18 cellular contexts compared by ENCODE assay signal in the genomic region with DNA sequence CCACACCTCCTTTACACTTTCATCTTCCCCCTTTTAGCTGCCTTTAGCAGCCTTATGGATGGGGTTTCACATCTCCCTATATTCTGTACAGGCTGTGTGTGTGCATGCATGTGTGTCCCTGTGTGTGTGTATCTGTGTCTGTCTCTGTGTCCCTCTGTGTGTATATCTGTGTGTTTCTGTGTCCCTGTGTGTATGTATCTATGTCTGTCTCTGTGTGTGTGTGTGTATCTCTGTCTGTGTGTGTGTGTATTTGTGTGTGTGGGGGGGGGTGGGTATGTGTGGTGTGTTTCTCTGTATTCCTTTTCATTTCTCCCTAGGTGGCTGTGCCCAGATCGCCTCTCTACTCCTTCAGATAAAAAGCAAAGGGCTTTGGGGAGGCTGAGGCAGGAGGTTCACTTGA. TPM values are rescaled to one million over a fixed set of nuclear protein-coding genes. Genes with fewer than 3 reads are reported as not detected.
DNase-seq lines count a peak whose midpoint lies in the region; ATAC-seq and TF ChIP-seq lines count a peak whose summit lies in the region.
"Had no signal": no experiment of that assay in that cellular context is flagged by ENCODE, and none has a peak within 500 bp of the region (broad histone marks: within the 10 kb centered on the region; RNA-seq: fewer than 3 reads in every experiment).

No MANE protein-coding gene starts in this region.

- H4K5ac ChIP-seq in IMR-90 (ENCODE audit: low read depth, low read length): no peak overlapping the region

- no peak for DNase-seq in activated CD4-positive, alpha-beta T cell treated with anti-CD3 and anti-CD28 coated beads for 36 hours
- no peak for DNase-seq in activated CD4-positive, alpha-beta T cell treated with anti-CD3 and anti-CD28 coated beads, Interleukin-2, amount 50 U/mL, for 1 hour
- DNase-seq in IMR-90: no peak
- DNase-seq in esophagus muscularis mucosa (ENCODE audit: extremely low spot score): peak; percentile 62
- no peak for DNase-seq in activated CD8-positive, alpha-beta memory T cell treated with anti-CD3 and anti-CD28 coated beads, Interleukin-2, amount 50 U/mL, for 4 hours
- no peak for DNase-seq in left lobe of liver (ENCODE audit: low spot score)
- DNase-seq: Caco-2; CD4-positive, CD25-positive, alpha-beta regulatory T cell; CD8-positive, alpha-beta T cell; DMS153; DND-41; GOT3; H7; HCEC 1CT had no signal

- H3K9me3 Mint-ChIP-seq in activated CD4-positive, alpha-beta T cell treated with anti-CD3 and anti-CD28 coated beads for 36 hours (ENCODE audit: low read depth): no peaks in the 10 kb centered on the region

- no peak overlapping the region for H3K4me2 ChIP-seq in IMR-90 (ENCODE audit: low read depth, low read length)
- H3K4me2 ChIP-seq: BLaER1 had no signal

- TF ChIP-seq CTCF in IMR-90 (conservative IDR thresholded peaks at IDR 0.05; ENCODE audit: low read depth, low read length): no peak
- no peak for TF ChIP-seq CTCF in esophagus muscularis mucosa (IDR thresholded peaks at IDR 0.05)

- H2BK20ac ChIP-seq in IMR-90 (ENCODE audit: low read depth, low read length): no peak overlapping the region

- H4K91ac ChIP-seq in IMR-90 (ENCODE audit: insufficient read depth, low read depth, low read length): no peak overlapping the region

- no peaks in the 10 kb centered on the region for H3K36me3 Mint-ChIP-seq in activated CD4-positive, alpha-beta T cell treated with anti-CD3 and anti-CD28 coated beads for 36 hours (ENCODE audit: low read depth)
- H3K36me3 Mint-ChIP-seq: CD4-positive, CD25-positive, alpha-beta regulatory T cell; CD8-positive, alpha-beta T cell had no signal

- ATAC-seq in activated CD4-positive, alpha-beta T cell treated with anti-CD3 and anti-CD28 coated beads for 36 hours: no peak
- no peak for ATAC-seq in IMR-90 (ENCODE audit: low read depth)
- no peak for ATAC-seq in left lobe of liver
- ATAC-seq: CD8-positive, alpha-beta T cell had no signal

- H2BK15ac ChIP-seq in IMR-90 (ENCODE audit: low read depth, low read length): no peak overlapping the region

- no peaks in the 10 kb centered on the region; the same call in 1 of the 2 replicates for H3K9me3 ChIP-seq in IMR-90 (ENCODE audit: control insufficient read depth, insufficient read depth, low read length)
- peaks cover 0 to 4% (median 0%) of the 10 kb centered on the region in 4 donors for H3K9me3 ChIP-seq in esophagus muscularis mucosa
- H3K9me3 ChIP-seq: Caco-2 had no signal

- intact Hi-C loops in activated CD4-positive, alpha-beta T cell treated with anti-CD3 and anti-CD28 coated beads for 36 hours (cut with DNase I, micrococcal nuclease): loop anchor here (5.0 kb wide), 5 partner anchors 77 to 1173 kb away; a partner anchor contains a TSS
- intact Hi-C loops in IMR-90 (cut with micrococcal nuclease): loop anchor here (5.0 kb wide), 2 partner anchors 77 to 728 kb away; no protein-coding TSS in a partner anchor
- intact Hi-C loops in esophagus muscularis mucosa (cut with DNase I): loop anchor here (5.0 kb wide), 1 partner anchor 158 kb away; no protein-coding TSS in a partner anchor

- no peaks in the 10 kb centered on the region for H4K20me1 ChIP-seq in IMR-90 (ENCODE audit: insufficient read depth, low read length)
- H4K20me1 ChIP-seq: BLaER1 had no signal

- no peak overlapping the region for H3K14ac ChIP-seq in IMR-90 (replicated peaks; ENCODE audit: low read depth, low read length)

- no peak overlapping the region for H3K23ac ChIP-seq in IMR-90 (ENCODE audit: low read depth, low read length)

- no peak overlapping the region for H2AFZ ChIP-seq in IMR-90 (replicated peaks; ENCODE audit: low read length, poor library complexity)

- H3K27me3 ChIP-seq in IMR-90 (ENCODE audit: control insufficient read depth, insufficient read depth, low read length): peaks cover 4% of the 10 kb centered on the region; the same call in 1 of the 2 replicates
- peaks cover 0 to 35% (median 0%) of the 10 kb centered on the region in 4 donors for H3K27me3 ChIP-seq in esophagus muscularis mucosa
- H3K27me3 ChIP-seq: BLaER1 had no signal

- dilution Hi-C loops in IMR-90 (cut with HindIII; ENCODE audit: low sequenced_read_pairs, unreplicated experiment): no loop called here

- H3K79me1 ChIP-seq in IMR-90 (ENCODE audit: low read depth in 1 of 2, low read length in 2 of 2): no peaks in the 10 kb centered on the region

- POLR2A ChIA-PET in activated CD4-positive, alpha-beta T cell treated with anti-CD3 and anti-CD28 coated beads for 36 hours (lab: Charles Lee): no interaction called here
- POLR2A ChIA-PET in IMR-90 (lab: Charles Lee; ENCODE audit: unreplicated experiment): interaction anchor here (0.7 kb wide), 1 partner anchor 191 kb away, joined by 3 read pairs; no protein-coding TSS in a partner anchor

- no CpG with 5 or more reads among the region's 1 CpG for WGBS in IMR-90 (ENCODE audit: extremely low coverage in 2 of 2, insufficient read length in 1 of 2), 2 experiments
- 94% methylated on average over 1 of the region's 1 CpG for WGBS in esophagus muscularis mucosa

- CTCF ChIA-PET in activated CD4-positive, alpha-beta T cell treated with anti-CD3 and anti-CD28 coated beads for 36 hours (lab: Charles Lee): interaction anchor here (0.7 to 7.6 kb wide), 10 partner anchors 9 to 728 kb away, joined by 3 to 98 read pairs (median 6); no protein-coding TSS in a partner anchor
- CTCF ChIA-PET in IMR-90 (lab: Yijun Ruan, JAX): interaction anchor here (7.2 kb wide), 1 partner anchor 154 kb away, joined by 88 read pairs; no protein-coding TSS in a partner anchor

- no peak overlapping the region for H2AK9ac ChIP-seq in IMR-90 (replicated peaks; ENCODE audit: low read depth, low read length, poor library complexity)

- peaks cover 14% of the 10 kb centered on the region for H3K27me3 Mint-ChIP-seq in activated CD4-positive, alpha-beta T cell treated with anti-CD3 and anti-CD28 coated beads for 36 hours

- in situ Hi-C loops in IMR-90 (cut with MboI; ENCODE audit: low sequenced_read_pairs): loop anchor here (10.0 kb wide), 1 partner anchor 271 kb away; no protein-coding TSS in a partner anchor

- TF ChIP-seq POLR2A in IMR-90 (IDR thresholded peaks at IDR 0.05; ENCODE audit: low read depth, low read length) (no peak), esophagus muscularis mucosa (IDR thresholded peaks at IDR 0.05; ENCODE audit: low read depth) (no peak)

- no TSS peak for BruUV-seq in IMR-90 (replicated peaks; lab: Mats Ljungman, UMichigan)

- no peak overlapping the region for H2BK120ac ChIP-seq in IMR-90 (ENCODE audit: low read depth, low read length)

- no peak overlapping the region for H3K56ac ChIP-seq in IMR-90 (ENCODE audit: extremely low read depth, insufficient read depth, low read length)

- H3K4me3 ChIP-seq in IMR-90 (ENCODE audit: insufficient read depth, low read depth, low read length) (no peak overlapping the region), esophagus muscularis mucosa (no peak overlapping the region)
- H3K4me3 ChIP-seq: BLaER1 had no signal

- H2BK5ac ChIP-seq in IMR-90 (ENCODE audit: low read depth, low read length, poor library complexity, severe bottlenecking): peak overlapping the region; percentile 35

- H2AK5ac ChIP-seq in IMR-90 (ENCODE audit: low read depth, low read length): no peak overlapping the region

- no peak overlapping the region for H3K9ac ChIP-seq in IMR-90 (ENCODE audit: low read depth, low read length)
- H3K9ac ChIP-seq: BLaER1 had no signal

- no peak for TF ChIP-seq RAD21 in IMR-90 (IDR thresholded peaks at IDR 0.05; ENCODE audit: low read length)

- H4K8ac ChIP-seq in IMR-90 (ENCODE audit: low read depth in 2 of 2, low read length in 2 of 2): no peak overlapping the region

- H3K27ac ChIP-seq in IMR-90 (ENCODE audit: insufficient read depth, low read length): no peak overlapping the region
- no peak overlapping the region for H3K27ac ChIP-seq in esophagus muscularis mucosa (replicated peaks in 1 of 4)
- H3K27ac ChIP-seq: 22Rv1, BLaER1, C4-2B had no signal

- H3K4ac ChIP-seq in IMR-90 (ENCODE audit: low read depth, low read length): no peak overlapping the region; the same call in 1 of the 2 replicates

- no peak for TF ChIP-seq EP300 in esophagus muscularis mucosa (IDR thresholded peaks at IDR 0.05)

- H3K4me3 Mint-ChIP-seq in activated CD4-positive, alpha-beta T cell treated with anti-CD3 and anti-CD28 coated beads for 36 hours: peak overlapping the region; percentile 16
- H3K4me3 Mint-ChIP-seq: B cell; CD4-positive, CD25-positive, alpha-beta regulatory T cell; CD8-positive, alpha-beta T cell had no signal

- H3K4me1 ChIP-seq in IMR-90 (ENCODE audit: control insufficient read depth, insufficient read depth, low read length) (peaks cover 4% of the 10 kb centered on the region), esophagus muscularis mucosa (no peaks in the 10 kb centered on the region)
- H3K4me1 ChIP-seq: BLaER1, Caco-2 had no signal

- no peak overlapping the region for H3K18ac ChIP-seq in IMR-90 (ENCODE audit: low read depth, low read length)

- peaks cover 5% of the 10 kb centered on the region; the same call in 1 of the 2 replicates for H3K9me1 ChIP-seq in IMR-90 (ENCODE audit: insufficient read depth, low read length)

- H3K4me1 Mint-ChIP-seq in activated CD4-positive, alpha-beta T cell treated with anti-CD3 and anti-CD28 coated beads for 36 hours: peaks cover 2% of the 10 kb centered on the region

- H3K36me3 ChIP-seq in IMR-90 (ENCODE audit: control insufficient read depth, insufficient read depth, low read length) (no peaks in the 10 kb centered on the region), esophagus muscularis mucosa (no peaks in the 10 kb centered on the region)
- H3K36me3 ChIP-seq: BLaER1 had no signal

- no peak overlapping the region for H3K27ac Mint-ChIP-seq in activated CD4-positive, alpha-beta T cell treated with anti-CD3 and anti-CD28 coated beads for 36 hours
- H3K27ac Mint-ChIP-seq: B cell; CD4-positive, CD25-positive, alpha-beta regulatory T cell; CD8-positive, alpha-beta T cell had no signal

TF ChIP-seq in IMR-90, 13 proteins besides CTCF, POLR2A, EP300 and RAD21 (continues in another document):
- TF ChIP-seq MAFK (IDR thresholded peaks at IDR 0.05; ENCODE audit: low read depth, low read length): no peak
- TF ChIP-seq MAZ (IDR thresholded peaks at IDR 0.05; ENCODE audit: borderline replicate concordance, low read depth, low read length): no peak
- TF ChIP-seq, protein P1, sequence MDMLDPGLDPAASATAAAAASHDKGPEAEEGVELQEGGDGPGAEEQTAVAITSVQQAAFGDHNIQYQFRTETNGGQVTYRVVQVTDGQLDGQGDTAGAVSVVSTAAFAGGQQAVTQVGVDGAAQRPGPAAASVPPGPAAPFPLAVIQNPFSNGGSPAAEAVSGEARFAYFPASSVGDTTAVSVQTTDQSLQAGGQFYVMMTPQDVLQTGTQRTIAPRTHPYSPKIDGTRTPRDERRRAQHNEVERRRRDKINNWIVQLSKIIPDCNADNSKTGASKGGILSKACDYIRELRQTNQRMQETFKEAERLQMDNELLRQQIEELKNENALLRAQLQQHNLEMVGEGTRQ (IDR thresholded peaks at IDR 0.05; ENCODE audit: low read depth, low read length): no peak

RNA-seq across cellular contexts. Expression of a gene that starts 52.2 kb away (rescaled TPM):
- total RNA-seq in activated CD4-positive, alpha-beta T cell treated with anti-CD3 and anti-CD28 coated beads for 36 hours: 10 to 100 TPM; 22.0 to 22.9 TPM
- total RNA-seq in IMR-90 (2012; rRNA removed) (2.5 and 3.1 TPM in 2 replicates), esophagus muscularis mucosa (1 to 10 TPM; 1.2 to 4.3 (median 1.8) TPM), left lobe of liver (0.38 TPM)
- polyA plus RNA-seq in IMR-90 (2012; rRNA removed): 2.0 TPM in 2 replicates
- 0.92 and 1.3 TPM in 2 replicates for polyA plus RNA-seq in IMR-90 (2012; cell fraction: cytosol; rRNA removed)
- polyA plus RNA-seq in IMR-90 (2012; cell fraction: nucleus; rRNA removed; ENCODE audit: low replicate concordance): 0.29 and 1.8 TPM in 2 replicates
